In the genomic region with DNA sequence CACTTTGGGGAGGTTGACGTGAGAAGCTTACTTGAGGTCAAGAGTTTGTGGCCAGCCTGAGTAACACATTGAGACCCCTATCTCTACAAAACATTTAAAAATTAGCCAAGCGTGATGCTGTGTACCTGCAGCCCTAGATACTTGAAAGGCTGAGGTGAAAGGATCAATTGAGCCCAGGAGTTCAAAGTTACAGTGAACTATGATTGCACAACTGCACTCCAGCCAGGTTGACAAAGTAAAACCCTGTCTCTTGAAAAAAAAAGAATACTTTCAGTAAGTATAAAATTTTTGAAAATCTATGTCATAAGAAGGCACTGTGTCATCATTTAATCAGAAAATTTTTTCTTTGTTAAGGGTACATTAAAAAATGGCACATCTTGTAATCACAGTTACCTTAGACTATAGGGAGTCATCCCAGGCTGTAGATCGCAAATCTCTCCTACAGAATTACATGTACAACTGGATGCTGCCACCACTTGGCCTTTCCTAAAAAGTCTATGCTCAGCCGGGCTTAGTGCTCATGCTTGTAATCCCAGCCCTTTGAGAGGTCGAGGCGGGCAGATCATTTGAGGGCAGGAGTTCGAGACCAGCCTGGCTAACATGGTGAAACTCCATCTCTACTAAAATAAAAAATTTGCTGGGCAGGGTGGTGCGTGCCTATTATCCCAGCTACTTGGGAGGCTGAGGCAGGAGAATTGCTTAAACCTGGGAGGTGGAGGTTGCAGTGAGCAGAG, we compare ENCODE assay signal across 1 cellular context.
TF ChIP-seq lines count a peak whose summit lies in the region.

No MANE protein-coding gene starts in this region.

TF ChIP-seq in HepG2, 621 proteins besides CTCF, POLR2A, EP300 and RAD21 (continues in another document):
- TF ChIP-seq ZNF430 (CRISPR knock-in tag; IDR thresholded peaks at IDR 0.05), result no peak
- peak; percentile 80 for TF ChIP-seq STAG1 (CRISPR knock-in tag; IDR thresholded peaks at IDR 0.05)
- peak; percentile 74 for TF ChIP-seq THAP11 (CRISPR knock-in tag; IDR thresholded peaks at IDR 0.05)
- peak; percentile 5 to 54; a peak in 1 of 4 replicates for TF ChIP-seq HMGXB4 (CRISPR knock-in tag; IDR thresholded peaks at IDR 0.05; ENCODE audit: borderline replicate concordance in 1 of 2, low read depth in 1 of 2)
- TF ChIP-seq ZNF615 (CRISPR knock-in tag; IDR thresholded peaks at IDR 0.05; ENCODE audit: borderline replicate concordance), result peak; percentile 88
- TF ChIP-seq, protein P1, sequence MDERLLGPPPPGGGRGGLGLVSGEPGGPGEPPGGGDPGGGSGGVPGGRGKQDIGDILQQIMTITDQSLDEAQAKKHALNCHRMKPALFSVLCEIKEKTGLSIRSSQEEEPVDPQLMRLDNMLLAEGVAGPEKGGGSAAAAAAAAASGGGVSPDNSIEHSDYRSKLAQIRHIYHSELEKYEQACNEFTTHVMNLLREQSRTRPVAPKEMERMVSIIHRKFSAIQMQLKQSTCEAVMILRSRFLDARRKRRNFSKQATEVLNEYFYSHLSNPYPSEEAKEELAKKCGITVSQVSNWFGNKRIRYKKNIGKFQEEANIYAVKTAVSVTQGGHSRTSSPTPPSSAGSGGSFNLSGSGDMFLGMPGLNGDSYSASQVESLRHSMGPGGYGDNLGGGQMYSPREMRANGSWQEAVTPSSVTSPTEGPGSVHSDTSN (CRISPR knock-in tag; IDR thresholded peaks at IDR 0.05), result peak; percentile 49; the same call in 1 of the 2 replicates
- no peak for TF ChIP-seq SMARCC2 (IDR thresholded peaks at IDR 0.05)
- TF ChIP-seq ZNF510 (CRISPR knock-in tag; IDR thresholded peaks at IDR 0.05; ENCODE audit: low read depth), result peak; percentile 55; the same call in 1 of the 2 replicates
- peak; percentile 94 for TF ChIP-seq FOXP4 (CRISPR knock-in tag; IDR thresholded peaks at IDR 0.05)
- TF ChIP-seq, protein P2, sequence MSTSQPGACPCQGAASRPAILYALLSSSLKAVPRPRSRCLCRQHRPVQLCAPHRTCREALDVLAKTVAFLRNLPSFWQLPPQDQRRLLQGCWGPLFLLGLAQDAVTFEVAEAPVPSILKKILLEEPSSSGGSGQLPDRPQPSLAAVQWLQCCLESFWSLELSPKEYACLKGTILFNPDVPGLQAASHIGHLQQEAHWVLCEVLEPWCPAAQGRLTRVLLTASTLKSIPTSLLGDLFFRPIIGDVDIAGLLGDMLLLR (CRISPR knock-in tag; IDR thresholded peaks at IDR 0.05), result no peak; the same call in 1 of the 2 replicates
- TF ChIP-seq, protein P3, sequence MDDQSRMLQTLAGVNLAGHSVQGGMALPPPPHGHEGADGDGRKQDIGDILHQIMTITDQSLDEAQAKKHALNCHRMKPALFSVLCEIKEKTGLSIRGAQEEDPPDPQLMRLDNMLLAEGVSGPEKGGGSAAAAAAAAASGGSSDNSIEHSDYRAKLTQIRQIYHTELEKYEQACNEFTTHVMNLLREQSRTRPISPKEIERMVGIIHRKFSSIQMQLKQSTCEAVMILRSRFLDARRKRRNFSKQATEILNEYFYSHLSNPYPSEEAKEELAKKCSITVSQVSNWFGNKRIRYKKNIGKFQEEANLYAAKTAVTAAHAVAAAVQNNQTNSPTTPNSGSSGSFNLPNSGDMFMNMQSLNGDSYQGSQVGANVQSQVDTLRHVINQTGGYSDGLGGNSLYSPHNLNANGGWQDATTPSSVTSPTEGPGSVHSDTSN (CRISPR knock-in tag; IDR thresholded peaks at IDR 0.05; ENCODE audit: borderline replicate concordance), result no peak
- TF ChIP-seq AHDC1 (CRISPR knock-in tag; IDR thresholded peaks at IDR 0.05; ENCODE audit: borderline replicate concordance), result peak; percentile 99
- no peak for TF ChIP-seq ZNF10 (CRISPR knock-in tag; IDR thresholded peaks at IDR 0.05; ENCODE audit: borderline replicate concordance, low read depth)
- TF ChIP-seq CEBPG (CRISPR knock-in tag; IDR thresholded peaks at IDR 0.05), result peak; percentile 99
- 0 out of 2 replicates have a peak, but pooled peaks have one; percentile 16 for TF ChIP-seq ATF7 (IDR thresholded peaks at IDR 0.05)
- peak; percentile 88 for TF ChIP-seq ATF7 (CRISPR knock-in tag; IDR thresholded peaks at IDR 0.05)
- peak; percentile 91 for TF ChIP-seq SMAD3 (CRISPR knock-in tag; IDR thresholded peaks at IDR 0.05)
- 0 out of 2 replicates have a peak, but pooled peaks have one; percentile 12 for TF ChIP-seq MAFF (IDR thresholded peaks at IDR 0.05; ENCODE audit: low read depth, low read length)
- TF ChIP-seq, protein P4, sequence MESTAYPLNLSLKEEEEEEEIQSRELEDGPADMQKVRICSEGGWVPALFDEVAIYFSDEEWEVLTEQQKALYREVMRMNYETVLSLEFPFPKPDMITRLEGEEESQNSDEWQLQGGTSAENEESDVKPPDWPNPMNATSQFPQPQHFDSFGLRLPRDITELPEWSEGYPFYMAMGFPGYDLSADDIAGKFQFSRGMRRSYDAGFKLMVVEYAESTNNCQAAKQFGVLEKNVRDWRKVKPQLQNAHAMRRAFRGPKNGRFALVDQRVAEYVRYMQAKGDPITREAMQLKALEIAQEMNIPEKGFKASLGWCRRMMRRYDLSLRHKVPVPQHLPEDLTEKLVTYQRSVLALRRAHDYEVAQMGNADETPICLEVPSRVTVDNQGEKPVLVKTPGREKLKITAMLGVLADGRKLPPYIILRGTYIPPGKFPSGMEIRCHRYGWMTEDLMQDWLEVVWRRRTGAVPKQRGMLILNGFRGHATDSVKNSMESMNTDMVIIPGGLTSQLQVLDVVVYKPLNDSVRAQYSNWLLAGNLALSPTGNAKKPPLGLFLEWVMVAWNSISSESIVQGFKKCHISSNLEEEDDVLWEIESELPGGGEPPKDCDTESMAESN (CRISPR knock-in tag; conservative IDR thresholded peaks at IDR 0.05), result 0 out of 2 replicates have a peak, but pooled peaks have one; percentile 15
- no peak for TF ChIP-seq ZNF512 (CRISPR knock-in tag; IDR thresholded peaks at IDR 0.05)
- TF ChIP-seq ZFX (CRISPR knock-in tag; IDR thresholded peaks at IDR 0.05; ENCODE audit: low read depth), result peak; percentile 18; the same call in 1 of the 2 replicates
- peak; percentile 84 for TF ChIP-seq ZNF331 (CRISPR knock-in tag; IDR thresholded peaks at IDR 0.05)
- peak; percentile 92; the same call in 1 of the 2 replicates for TF ChIP-seq MBD4 (IDR thresholded peaks at IDR 0.05; ENCODE audit: borderline replicate concordance, low read length)
- TF ChIP-seq ETV5 (CRISPR knock-in tag; IDR thresholded peaks at IDR 0.05; ENCODE audit: borderline replicate concordance), result peak; percentile 75; the same call in 1 of the 2 replicates
- peak; percentile 96 for TF ChIP-seq NR2F6 (IDR thresholded peaks at IDR 0.05)
- peak; percentile 94 for TF ChIP-seq NR2F6 (CRISPR knock-in tag; IDR thresholded peaks at IDR 0.05)
- TF ChIP-seq, protein P5, sequence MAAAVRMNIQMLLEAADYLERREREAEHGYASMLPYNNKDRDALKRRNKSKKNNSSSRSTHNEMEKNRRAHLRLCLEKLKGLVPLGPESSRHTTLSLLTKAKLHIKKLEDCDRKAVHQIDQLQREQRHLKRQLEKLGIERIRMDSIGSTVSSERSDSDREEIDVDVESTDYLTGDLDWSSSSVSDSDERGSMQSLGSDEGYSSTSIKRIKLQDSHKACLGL (CRISPR knock-in tag; IDR thresholded peaks at IDR 0.05), result no peak
- peak; percentile 86 for TF ChIP-seq IKZF5 (CRISPR knock-in tag; IDR thresholded peaks at IDR 0.05)
- TF ChIP-seq SRF (IDR thresholded peaks at IDR 0.05; ENCODE audit: low read depth, low read length), result no peak
- no peak for TF ChIP-seq ZNF44 (CRISPR knock-in tag; IDR thresholded peaks at IDR 0.05)
- TF ChIP-seq, protein P6, sequence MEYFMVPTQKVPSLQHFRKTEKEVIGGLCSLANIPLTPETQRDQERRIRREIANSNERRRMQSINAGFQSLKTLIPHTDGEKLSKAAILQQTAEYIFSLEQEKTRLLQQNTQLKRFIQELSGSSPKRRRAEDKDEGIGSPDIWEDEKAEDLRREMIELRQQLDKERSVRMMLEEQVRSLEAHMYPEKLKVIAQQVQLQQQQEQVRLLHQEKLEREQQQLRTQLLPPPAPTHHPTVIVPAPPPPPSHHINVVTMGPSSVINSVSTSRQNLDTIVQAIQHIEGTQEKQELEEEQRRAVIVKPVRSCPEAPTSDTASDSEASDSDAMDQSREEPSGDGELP (IDR thresholded peaks at IDR 0.05; ENCODE audit: borderline replicate concordance, low read depth), result peak; percentile 66; the same call in 1 of the 2 replicates
- TF ChIP-seq TCF7 (IDR thresholded peaks at IDR 0.05; ENCODE audit: low read depth), result peak; percentile 99
- TF ChIP-seq ZNF333 (CRISPR knock-in tag; IDR thresholded peaks at IDR 0.05; ENCODE audit: borderline replicate concordance), result no peak
- TF ChIP-seq ZEB1 (IDR thresholded peaks at IDR 0.05; ENCODE audit: insufficient replicate concordance, low read depth), result peak; percentile 98
- TF ChIP-seq, protein P7, sequence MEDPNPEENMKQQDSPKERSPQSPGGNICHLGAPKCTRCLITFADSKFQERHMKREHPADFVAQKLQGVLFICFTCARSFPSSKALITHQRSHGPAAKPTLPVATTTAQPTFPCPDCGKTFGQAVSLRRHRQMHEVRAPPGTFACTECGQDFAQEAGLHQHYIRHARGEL (CRISPR knock-in tag; IDR thresholded peaks at IDR 0.05), result no peak
